Comparison of ENCODE assay signal across 8 cellular contexts in the genomic region with DNA sequence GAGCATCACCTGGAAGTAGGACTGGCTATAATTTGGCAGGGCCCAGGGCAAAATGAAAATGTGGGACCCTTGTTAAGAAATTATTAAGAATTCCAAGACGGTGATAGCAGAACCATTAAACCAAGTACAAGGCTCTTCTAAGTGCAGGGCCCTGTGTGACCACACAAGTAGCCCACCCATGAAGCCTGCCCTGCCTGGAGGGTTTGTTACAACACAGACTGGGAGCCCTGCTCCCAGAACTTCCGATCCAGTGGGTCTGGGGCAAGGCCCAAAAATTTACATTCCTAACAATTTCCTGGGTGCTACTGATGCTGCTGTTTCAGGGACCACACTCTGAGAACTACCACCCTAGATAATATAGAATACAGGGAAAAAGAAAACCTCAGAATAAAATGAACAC.
"Had no signal": no experiment of that assay in that cellular context is flagged by ENCODE, and none has a peak within 500 bp of the region (broad histone marks: within the 10 kb centered on the region; RNA-seq: fewer than 3 reads in every experiment).

No MANE protein-coding gene starts in this region.

- H3K27me3 Mint-ChIP-seq: IgD-negative memory B cell had no signal

- H2AFZ ChIP-seq: GM23248 had no signal

- H3K36me3 Mint-ChIP-seq: IgD-negative memory B cell had no signal

- H3K4me3 Mint-ChIP-seq: HFFc6, IgD-negative memory B cell had no signal

- H3K27ac ChIP-seq: GM23248, HL-60 had no signal

- H3K27ac Mint-ChIP-seq: HFFc6, IgD-negative memory B cell had no signal

- H3K4me1 ChIP-seq: HAP-1 had no signal

- H3K36me3 ChIP-seq: HAP-1 had no signal

- H3K4me3 ChIP-seq: GM23248, HAP-1 had no signal

- FAIRE-seq: HepG2 had no signal

- H3K9me3 ChIP-seq: HAP-1 had no signal

- DNase-seq: GM23248, GOT3, H7, HFFc6 had no signal

- H3K9ac ChIP-seq: GM23248 had no signal
